17 cellular contexts compared by ENCODE assay signal in genomic region chrX:63751481-63751880, GRCh38. TPM values are rescaled to one million over a fixed set of nuclear protein-coding genes. Genes with fewer than 3 reads are reported as not detected.
A peak's percentile ranks its signal among the peaks of the same experiment; 100 is the strongest.
DNase-seq lines count a peak whose midpoint lies in the region; ATAC-seq and TF ChIP-seq lines count a peak whose summit lies in the region.
"Had no signal": no experiment of that assay in that cellular context is flagged by ENCODE, and none has a peak within 500 bp of the region (broad histone marks: within the 10 kb centered on the region; RNA-seq: fewer than 3 reads in every experiment).

No MANE protein-coding gene starts in this region.

- no peaks in the 10 kb centered on the region for H3K27me3 Mint-ChIP-seq in CD4-positive, alpha-beta T cell
- peaks cover 0 to 10% of the 10 kb centered on the region in 2 donors for H3K27me3 Mint-ChIP-seq in natural killer cell treated with Interleukin-12 subunit alpha and Interleukin-12 subunit beta and Interleukin-15 and Interleukin-18, amount 100 ng/mL, for 72 hours
- H3K27me3 Mint-ChIP-seq: activated naive CD4-positive, alpha-beta T cell treated with anti-CD3 and anti-CD28 coated beads, Interleukin-2, amount 50 U/mL, for 24 hours; CD4-positive, alpha-beta memory T cell had no signal

- TF ChIP-seq CTCF in CD4-positive, alpha-beta T cell (IDR thresholded peaks at IDR 0.05), result no peak
- TF ChIP-seq CTCF in mammary epithelial cell (conservative IDR thresholded peaks at IDR 0.05 in 1 of 2, IDR thresholded peaks at IDR 0.05 in 1 of 2; ENCODE audit: extremely low read depth in 1 of 2, insufficient read depth in 1 of 2, low read depth in 1 of 2, low read length in 2 of 2) (no peak), psoas muscle (IDR thresholded peaks at IDR 0.05) (no peak), GM13976 (IDR thresholded peaks at IDR 0.05; ENCODE audit: borderline replicate concordance, control extremely low read depth, extremely low read depth, insufficient read depth, missing control alignments) (no peak)

- CTCF ChIA-PET in CD4-positive, alpha-beta T cell (lab: Charles Lee), result no interaction called here
- CTCF ChIA-PET in mammary epithelial cell (lab: Charles Lee; ENCODE audit: low non-redundant PET), result no interaction called here

- H3K27ac ChIP-seq in CD4-positive, alpha-beta T cell (ENCODE audit: low read depth, low read length), result no peak overlapping the region
- H3K27ac ChIP-seq in mammary epithelial cell (ENCODE audit: insufficient read depth, low read depth, low read length) (peak overlapping the region; percentile 90), psoas muscle (no peak overlapping the region)
- H3K27ac ChIP-seq: cardiac muscle cell, SK-N-MC, upper lobe of left lung had no signal

- H3K27ac Mint-ChIP-seq in CD4-positive, alpha-beta T cell, result no peak overlapping the region
- peak overlapping the region in 1 of 2 donors; percentile 66 for H3K27ac Mint-ChIP-seq in natural killer cell treated with Interleukin-12 subunit alpha and Interleukin-12 subunit beta and Interleukin-15 and Interleukin-18, amount 100 ng/mL, for 72 hours
- H3K27ac Mint-ChIP-seq: activated naive CD4-positive, alpha-beta T cell treated with anti-CD3 and anti-CD28 coated beads, Interleukin-2, amount 50 U/mL, for 24 hours had no signal

- intact Hi-C loops in CD4-positive, alpha-beta T cell (cut with DNase I, micrococcal nuclease), result loop anchor here (5.0 to 10.0 kb wide), 2 partner anchors 189 to 1783 kb away; partner anchors contain the start of gene LAS1L (in 2 of the 2)
- intact Hi-C loops in mammary epithelial cell (cut with micrococcal nuclease), result loop anchor here (5.0 kb wide), 1 partner anchor 166 kb away; no protein-coding TSS in a partner anchor
- intact Hi-C loops in psoas muscle (cut with DNase I), result no loop called here

- H3K4me3 ChIP-seq in mammary epithelial cell (replicated peaks in 1 of 3; ENCODE audit: insufficient read depth in 1 of 3, low read depth in 2 of 3, low read length in 3 of 3) (no peak overlapping the region), psoas muscle (no peak overlapping the region)
- H3K4me3 ChIP-seq: cardiac muscle cell, lung, SK-N-MC, upper lobe of left lung had no signal

- no peak for DNase-seq in CD4-positive, alpha-beta T cell
- DNase-seq in NCI-H1436 (lab: John Stamatoyannopoulos, UW), result peak; percentile 74
- DNase-seq in mammary epithelial cell, result peak; percentile 83
- DNase-seq in natural killer cell treated with Interleukin-12 subunit alpha and Interleukin-12 subunit beta and Interleukin-15 and Interleukin-18, amount 100 ng/mL, for 72 hours (ENCODE audit: low spot score), result no peak
- no peak for DNase-seq in A172 (ENCODE audit: low spot score)
- DNase-seq in psoas muscle, result no peak
- no peak for DNase-seq in GM13976 (ENCODE audit: low spot score)
- DNase-seq: CD4-positive, alpha-beta memory T cell; NCI-H446; stimulated activated CD4-positive, alpha-beta T cell treated with anti-CD3 and anti-CD28 coated beads, Interleukin-4, amount 100 ng/mL, for 24 hours; upper lobe of left lung had no signal

- no peaks in the 10 kb centered on the region for H3K9me3 Mint-ChIP-seq in CD4-positive, alpha-beta T cell
- H3K9me3 Mint-ChIP-seq in natural killer cell treated with Interleukin-12 subunit alpha and Interleukin-12 subunit beta and Interleukin-15 and Interleukin-18, amount 100 ng/mL, for 72 hours, result no peaks in the 10 kb centered on the region
- H3K9me3 Mint-ChIP-seq: activated naive CD4-positive, alpha-beta T cell treated with anti-CD3 and anti-CD28 coated beads, Interleukin-2, amount 50 U/mL, for 24 hours; CD4-positive, alpha-beta memory T cell had no signal

- no peaks in the 10 kb centered on the region for H4K20me1 ChIP-seq in mammary epithelial cell (ENCODE audit: insufficient read depth, low read length)

- H3K9me3 ChIP-seq in CD4-positive, alpha-beta T cell (ENCODE audit: control insufficient read depth, low read length), result no peaks in the 10 kb centered on the region
- no peaks in the 10 kb centered on the region for H3K9me3 ChIP-seq in mammary epithelial cell (replicated peaks; ENCODE audit: insufficient read depth, low read length)
- H3K9me3 ChIP-seq in psoas muscle, result no peaks in the 10 kb centered on the region
- H3K9me3 ChIP-seq: upper lobe of left lung had no signal

- peaks cover 51% of the 10 kb centered on the region for H3K4me1 Mint-ChIP-seq in CD4-positive, alpha-beta T cell (ENCODE audit: low read depth)
- H3K4me1 Mint-ChIP-seq in natural killer cell treated with Interleukin-12 subunit alpha and Interleukin-12 subunit beta and Interleukin-15 and Interleukin-18, amount 100 ng/mL, for 72 hours (ENCODE audit: low read depth in 2 of 2), result peaks cover 56 to 58% of the 10 kb centered on the region in 2 donors

- H3K4me2 ChIP-seq in mammary epithelial cell (ENCODE audit: insufficient read depth, low read depth, low read length), result peak overlapping the region; percentile 33

- in situ Hi-C loops in mammary epithelial cell (cut with MboI; ENCODE audit: low sequenced_read_pairs in 2 of 2) (no loop called here), GM13976 (cut with MboI; ENCODE audit: low sequenced_read_pairs, unreplicated experiment) (no loop called here)

- WGBS in mammary epithelial cell (ENCODE audit: low coverage, missing lambda C conversion rate), result 42% methylated on average over 2 of the region's 2 CpGs
- 59 to 82% (median 75%) methylated on average over 2 of the region's 2 CpGs for WGBS in psoas muscle, 3 donors

- dilution Hi-C loops in mammary epithelial cell (cut with HindIII; ENCODE audit: low sequenced_read_pairs), result no loop called here

- no peak overlapping the region for H2AFZ ChIP-seq in mammary epithelial cell (ENCODE audit: low read depth, low read length)

- H3K4me1 ChIP-seq in mammary epithelial cell (ENCODE audit: insufficient read depth, low read length) (peaks cover 33% of the 10 kb centered on the region), psoas muscle (peaks cover 5% of the 10 kb centered on the region)

- ATAC-seq in CD4-positive, alpha-beta T cell (ENCODE audit: poor library complexity), result no peak
- no peak for ATAC-seq in natural killer cell treated with Interleukin-12 subunit alpha and Interleukin-12 subunit beta and Interleukin-15 and Interleukin-18, amount 100 ng/mL, for 72 hours
- ATAC-seq in HG02840 (IDR thresholded peaks at IDR 0.05; ENCODE audit: low FRiP score, unreplicated experiment), result no peak
- no peak for ATAC-seq in psoas muscle
- ATAC-seq: HCT116 had no signal

- H3K36me3 ChIP-seq in mammary epithelial cell (ENCODE audit: insufficient read depth, low read length) (no peaks in the 10 kb centered on the region), psoas muscle (ENCODE audit: insufficient read depth in 1 of 2, low read depth in 1 of 2) (no peaks in the 10 kb centered on the region)
- H3K36me3 ChIP-seq: cardiac muscle cell, upper lobe of left lung had no signal

- H3K79me2 ChIP-seq in mammary epithelial cell (ENCODE audit: insufficient read depth, low read length), result peaks cover 71% of the 10 kb centered on the region

- H3K27me3 ChIP-seq in CD4-positive, alpha-beta T cell (ENCODE audit: control insufficient read depth, insufficient read depth, low read length), result no peaks in the 10 kb centered on the region
- H3K27me3 ChIP-seq in mammary epithelial cell (ENCODE audit: insufficient read depth, low read length) (no peaks in the 10 kb centered on the region), psoas muscle (ENCODE audit: insufficient read depth in 3 of 3, low read length in 2 of 3) (peaks cover 0 to 11% (median 0%) of the 10 kb centered on the region in 3 donors)
- H3K27me3 ChIP-seq: cardiac muscle cell, upper lobe of left lung had no signal

- peak overlapping the region; percentile 54 for H3K4me3 Mint-ChIP-seq in CD4-positive, alpha-beta T cell
- H3K4me3 Mint-ChIP-seq in natural killer cell treated with Interleukin-12 subunit alpha and Interleukin-12 subunit beta and Interleukin-15 and Interleukin-18, amount 100 ng/mL, for 72 hours, result peak overlapping the region; percentile 34
- H3K4me3 Mint-ChIP-seq: activated naive CD4-positive, alpha-beta T cell treated with anti-CD3 and anti-CD28 coated beads, Interleukin-2, amount 50 U/mL, for 24 hours had no signal

- BruUV-seq in mammary epithelial cell (replicated peaks; lab: Mats Ljungman, UMichigan), result no TSS peak

- peak overlapping the region; percentile 63 for H3K9ac ChIP-seq in mammary epithelial cell (ENCODE audit: insufficient read depth, low read length)

- peaks cover 11% of the 10 kb centered on the region for H3K36me3 Mint-ChIP-seq in CD4-positive, alpha-beta T cell (ENCODE audit: low read depth)
- peaks cover 6% of the 10 kb centered on the region for H3K36me3 Mint-ChIP-seq in natural killer cell treated with Interleukin-12 subunit alpha and Interleukin-12 subunit beta and Interleukin-15 and Interleukin-18, amount 100 ng/mL, for 72 hours
- H3K36me3 Mint-ChIP-seq: activated naive CD4-positive, alpha-beta T cell treated with anti-CD3 and anti-CD28 coated beads, Interleukin-2, amount 50 U/mL, for 24 hours had no signal

- POLR2A ChIA-PET in CD4-positive, alpha-beta T cell (lab: Charles Lee), result no interaction called here

RNA-seq across cellular contexts. Expression of gene ARHGEF9, which starts 33.5 kb away (rescaled TPM):
- total RNA-seq in CD4-positive, alpha-beta T cell, result 10 to 100 TPM; 19.1 to 19.5 TPM
- total RNA-seq in mammary epithelial cell, result 10 to 100 TPM; 25.7 to 34.0 TPM
- polyA plus RNA-seq in mammary epithelial cell, result 15.6 TPM
- 37.5 TPM for polyA minus RNA-seq in mammary epithelial cell
- 10 to 100 TPM; 21.6 to 36.0 TPM for total RNA-seq in natural killer cell treated with Interleukin-12 subunit alpha and Interleukin-12 subunit beta and Interleukin-15 and Interleukin-18, amount 100 ng/mL, for 72 hours
- total RNA-seq in A172 (2014; rRNA removed; shearing (Covaris generic)), result 7.5 and 8.0 TPM in 2 replicates
- total RNA-seq in psoas muscle, result 1 to 10 TPM; 3.8 to 9.4 (median 5.5) TPM
- polyA plus RNA-seq in psoas muscle, result 1 to 10 TPM; 1.6 to 4.7 (median 3.1) TPM

Comparison
In these comparisons a context has a peak if more than half of its experiments do, and no peak if none do; other contexts are left out.
1. DNase-seq: peak in NCI-H1436 (single experiment) and mammary epithelial cell (single experiment); none in CD4-positive, alpha-beta T cell (0 of 10), natural killer cell treated with Interleukin-12 subunit alpha and Interleukin-12 subunit beta and Interleukin-15 and Interleukin-18, amount 100 ng/mL, for 72 hours (single experiment), A172 (single experiment), psoas muscle (0 of 2) and GM13976 (single experiment).
2. intact Hi-C loops: an anchor here in CD4-positive, alpha-beta T cell (5.0 to 10.0 kb wide) and mammary epithelial cell (5.0 kb wide); none called in psoas muscle.